Comparison of ENCODE assay signal across 8 cellular contexts in the genomic region with DNA sequence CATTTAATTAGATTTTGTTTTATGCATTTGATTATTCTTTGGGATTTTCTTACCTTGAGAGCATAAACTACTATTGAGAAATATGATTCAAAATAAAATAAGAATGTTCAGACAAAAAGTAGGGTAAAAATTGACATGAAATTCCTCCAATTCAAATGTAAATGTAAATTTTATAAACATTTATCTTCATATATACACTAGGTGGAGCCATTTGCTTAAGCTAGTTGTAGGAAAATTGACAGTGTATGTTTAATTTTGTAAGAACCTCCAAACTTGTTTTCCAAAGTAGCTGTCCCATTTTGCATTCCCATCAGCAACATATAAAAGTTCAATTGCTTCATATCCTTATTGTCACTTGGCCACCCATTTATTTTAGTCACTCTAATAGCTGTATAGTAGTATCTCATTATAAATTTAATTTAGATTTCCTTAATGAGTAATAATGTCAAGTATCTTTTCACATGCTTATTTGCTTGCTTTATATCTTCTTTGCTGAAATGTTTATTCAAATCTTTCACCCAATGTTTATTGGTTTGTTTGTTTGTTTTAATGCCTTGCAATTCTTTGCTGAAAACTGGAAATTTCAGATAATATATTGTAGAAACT. TPM values are rescaled to one million over a fixed set of nuclear protein-coding genes. Genes with fewer than 3 reads are reported as not detected.
DNase-seq lines count a peak whose midpoint lies in the region; ATAC-seq and TF ChIP-seq lines count a peak whose summit lies in the region.

No MANE protein-coding gene starts in this region.

- H3K4me3 Mint-ChIP-seq in GM23338: no peak overlapping the region

- H3K4me3 ChIP-seq in GM23248: no peak overlapping the region
- no peak overlapping the region for H3K4me3 ChIP-seq in Panc1 (ENCODE audit: low read depth in 2 of 2, low read length in 2 of 2)
- H3K4me3 ChIP-seq in testis: no peak overlapping the region
- no peak overlapping the region for H3K4me3 ChIP-seq in GM23338

- H3K4me1 ChIP-seq in GM23248 (ENCODE audit: insufficient read depth) (no peaks in the 10 kb centered on the region), Panc1 (ENCODE audit: control insufficient read depth, insufficient read depth, low read length) (no peaks in the 10 kb centered on the region), foreskin keratinocyte (no peaks in the 10 kb centered on the region), testis (no peaks in the 10 kb centered on the region), GM23338 (ENCODE audit: insufficient read depth) (no peaks in the 10 kb centered on the region)

- H3K9me2 ChIP-seq in GM23248 (ENCODE audit: insufficient read depth): no peaks in the 10 kb centered on the region
- H3K9me2 ChIP-seq in GM23338 (ENCODE audit: insufficient read depth): no peaks in the 10 kb centered on the region

- H3K27me3 Mint-ChIP-seq in GM23338 (ENCODE audit: insufficient read depth, low read depth, poor library complexity): no peaks in the 10 kb centered on the region

- POLR2A ChIA-PET in Panc1 (lab: Charles Lee): no interaction called here

- H3K27me3 ChIP-seq in GM23248 (replicated peaks; ENCODE audit: insufficient read depth) (no peaks in the 10 kb centered on the region), Panc1 (ENCODE audit: control insufficient read depth, insufficient read depth, low read length) (no peaks in the 10 kb centered on the region; the same call in 1 of the 2 replicates), foreskin keratinocyte (peaks cover 8% of the 10 kb centered on the region), testis (no peaks in the 10 kb centered on the region), GM23338 (ENCODE audit: insufficient read depth) (no peaks in the 10 kb centered on the region)

- intact Hi-C loops in Panc1 (cut with micrococcal nuclease; ENCODE audit: unreplicated experiment): loop anchor here (5.0 kb wide), 1 partner anchor 506 kb away; no protein-coding TSS in a partner anchor
- intact Hi-C loops in testis (cut with DNase I; ENCODE audit: low total_unique reads): no loop called here

- no peaks in the 10 kb centered on the region for H4K20me1 ChIP-seq in GM23248 (ENCODE audit: insufficient read depth)
- H4K20me1 ChIP-seq in GM23338 (replicated peaks; ENCODE audit: insufficient read depth): no peaks in the 10 kb centered on the region

- in situ Hi-C loops in GM23248 (cut with MboI): no loop called here
- in situ Hi-C loops in Panc1 (cut with HindIII; ENCODE audit: low pct_unique_long_range_greater_than_20kb, low sequenced_read_pairs): no loop called here

- H3K36me3 ChIP-seq in GM23248 (ENCODE audit: low read depth) (no peaks in the 10 kb centered on the region), Panc1 (ENCODE audit: control insufficient read depth, insufficient read depth, low read length) (no peaks in the 10 kb centered on the region), testis (ENCODE audit: low read depth, missing control alignments) (no peaks in the 10 kb centered on the region), GM23338 (ENCODE audit: insufficient read depth) (no peaks in the 10 kb centered on the region)

- H3K4me2 ChIP-seq in GM23248 (ENCODE audit: unreplicated experiment) (no peak overlapping the region), GM23338 (no peak overlapping the region)

- CTCF ChIA-PET in Panc1 (lab: Charles Lee): no interaction called here

- H3K4me1 Mint-ChIP-seq in GM23338: peaks cover 6% of the 10 kb centered on the region; the same call in 2 of the 3 replicates

- no peaks in the 10 kb centered on the region for H3K36me3 Mint-ChIP-seq in GM23338 (ENCODE audit: low read depth)

- DNase-seq in AML-193 (lab: John Stamatoyannopoulos, UW) (peak; percentile 43 to 58), GM23248 (peak; percentile 67), Panc1 (ENCODE audit: low read depth, low spot score) (no peak), foreskin keratinocyte (no peak), testis (no peak), GM23338 (ENCODE audit: low spot score) (no peak)

- no peaks in the 10 kb centered on the region for H3K9me3 ChIP-seq in GM23248 (ENCODE audit: low read depth)
- no peaks in the 10 kb centered on the region for H3K9me3 ChIP-seq in Panc1 (ENCODE audit: control insufficient read depth, insufficient read depth, low read depth, low read length)
- H3K9me3 ChIP-seq in testis: no peaks in the 10 kb centered on the region

- TF ChIP-seq POLR2A in testis (IDR thresholded peaks at IDR 0.05): no peak

- no peak overlapping the region for H3K27ac ChIP-seq in GM23248
- no peak overlapping the region for H3K27ac ChIP-seq in Panc1 (ENCODE audit: low read length)
- H3K27ac ChIP-seq in foreskin keratinocyte: no peak overlapping the region
- H3K27ac ChIP-seq in testis: no peak overlapping the region
- H3K27ac ChIP-seq in GM23338 (ENCODE audit: low read depth): no peak overlapping the region

- H3K79me2 ChIP-seq in GM23248 (ENCODE audit: insufficient read depth): no peaks in the 10 kb centered on the region
- H3K79me2 ChIP-seq in GM23338 (replicated peaks; ENCODE audit: insufficient read depth): no peaks in the 10 kb centered on the region

- H2AFZ ChIP-seq in GM23248 (no peak overlapping the region), GM23338 (no peak overlapping the region)

- no TSS peak for BruUV-seq in Panc1 (replicated peaks; lab: Mats Ljungman, UMichigan)

- ATAC-seq in Panc1: no peak
- ATAC-seq in foreskin keratinocyte: no peak
- no peak for ATAC-seq in GM18511 (IDR thresholded peaks at IDR 0.05; ENCODE audit: unreplicated experiment)
- no peak for ATAC-seq in GM18907 (IDR thresholded peaks at IDR 0.05; ENCODE audit: unreplicated experiment)
- ATAC-seq in GM23338: no peak

- H3K9me3 Mint-ChIP-seq in GM23338: no peaks in the 10 kb centered on the region

- H3F3A ChIP-seq in GM23248 (ENCODE audit: insufficient read depth) (no peaks in the 10 kb centered on the region), GM23338 (replicated peaks; ENCODE audit: low read depth) (no peaks in the 10 kb centered on the region)

- TF ChIP-seq CTCF in Panc1 (IDR thresholded peaks at IDR 0.05): peak; percentile 49; the same call in 1 of the 2 replicates
- TF ChIP-seq CTCF in foreskin keratinocyte (conservative IDR thresholded peaks at IDR 0.05): peak; percentile 64
- peak in 1 of 3 experiments; percentile 27 for TF ChIP-seq CTCF in testis (IDR thresholded peaks at IDR 0.05)
- peak in 1 of 2 experiments; percentile 26; a peak in 1 of 4 replicates for TF ChIP-seq CTCF in GM23338 (conservative IDR thresholded peaks at IDR 0.05; ENCODE audit: low read depth in 2 of 2)

- H3K27ac Mint-ChIP-seq in GM23338: no peak overlapping the region

- H3K9ac ChIP-seq in GM23248: no peak overlapping the region

TF ChIP-seq in GM23338, 12 proteins besides CTCF, POLR2A, EP300 and RAD21 (continues in another document):
- TF ChIP-seq, protein P1, sequence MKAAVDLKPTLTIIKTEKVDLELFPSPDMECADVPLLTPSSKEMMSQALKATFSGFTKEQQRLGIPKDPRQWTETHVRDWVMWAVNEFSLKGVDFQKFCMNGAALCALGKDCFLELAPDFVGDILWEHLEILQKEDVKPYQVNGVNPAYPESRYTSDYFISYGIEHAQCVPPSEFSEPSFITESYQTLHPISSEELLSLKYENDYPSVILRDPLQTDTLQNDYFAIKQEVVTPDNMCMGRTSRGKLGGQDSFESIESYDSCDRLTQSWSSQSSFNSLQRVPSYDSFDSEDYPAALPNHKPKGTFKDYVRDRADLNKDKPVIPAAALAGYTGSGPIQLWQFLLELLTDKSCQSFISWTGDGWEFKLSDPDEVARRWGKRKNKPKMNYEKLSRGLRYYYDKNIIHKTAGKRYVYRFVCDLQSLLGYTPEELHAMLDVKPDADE (IDR thresholded peaks at IDR 0.05): no peak
- TF ChIP-seq EZH2 (IDR thresholded peaks at IDR 0.05; ENCODE audit: low read depth, unreplicated experiment) (no peak), ZNF114 (CRISPR knock-in tag; IDR thresholded peaks at IDR 0.05) (no peak), NANOG (IDR thresholded peaks at IDR 0.05; ENCODE audit: borderline replicate concordance) (no peak), STAT1 (IDR thresholded peaks at IDR 0.05; ENCODE audit: unreplicated experiment) (no peak), CREB1 (CRISPR knock-in tag; IDR thresholded peaks at IDR 0.05; ENCODE audit: low read depth) (no peak), EZH2phosphoT487 (IDR thresholded peaks at IDR 0.05; ENCODE audit: unreplicated experiment) (no peak), POLR2AphosphoS5 (IDR thresholded peaks at IDR 0.05; ENCODE audit: low read depth) (no peak)
- TF ChIP-seq, protein P2, sequence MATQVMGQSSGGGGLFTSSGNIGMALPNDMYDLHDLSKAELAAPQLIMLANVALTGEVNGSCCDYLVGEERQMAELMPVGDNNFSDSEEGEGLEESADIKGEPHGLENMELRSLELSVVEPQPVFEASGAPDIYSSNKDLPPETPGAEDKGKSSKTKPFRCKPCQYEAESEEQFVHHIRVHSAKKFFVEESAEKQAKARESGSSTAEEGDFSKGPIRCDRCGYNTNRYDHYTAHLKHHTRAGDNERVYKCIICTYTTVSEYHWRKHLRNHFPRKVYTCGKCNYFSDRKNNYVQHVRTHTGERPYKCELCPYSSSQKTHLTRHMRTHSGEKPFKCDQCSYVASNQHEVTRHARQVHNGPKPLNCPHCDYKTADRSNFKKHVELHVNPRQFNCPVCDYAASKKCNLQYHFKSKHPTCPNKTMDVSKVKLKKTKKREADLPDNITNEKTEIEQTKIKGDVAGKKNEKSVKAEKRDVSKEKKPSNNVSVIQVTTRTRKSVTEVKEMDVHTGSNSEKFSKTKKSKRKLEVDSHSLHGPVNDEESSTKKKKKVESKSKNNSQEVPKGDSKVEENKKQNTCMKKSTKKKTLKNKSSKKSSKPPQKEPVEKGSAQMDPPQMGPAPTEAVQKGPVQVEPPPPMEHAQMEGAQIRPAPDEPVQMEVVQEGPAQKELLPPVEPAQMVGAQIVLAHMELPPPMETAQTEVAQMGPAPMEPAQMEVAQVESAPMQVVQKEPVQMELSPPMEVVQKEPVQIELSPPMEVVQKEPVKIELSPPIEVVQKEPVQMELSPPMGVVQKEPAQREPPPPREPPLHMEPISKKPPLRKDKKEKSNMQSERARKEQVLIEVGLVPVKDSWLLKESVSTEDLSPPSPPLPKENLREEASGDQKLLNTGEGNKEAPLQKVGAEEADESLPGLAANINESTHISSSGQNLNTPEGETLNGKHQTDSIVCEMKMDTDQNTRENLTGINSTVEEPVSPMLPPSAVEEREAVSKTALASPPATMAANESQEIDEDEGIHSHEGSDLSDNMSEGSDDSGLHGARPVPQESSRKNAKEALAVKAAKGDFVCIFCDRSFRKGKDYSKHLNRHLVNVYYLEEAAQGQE (IDR thresholded peaks at IDR 0.05; ENCODE audit: unreplicated experiment): no peak

RNA-seq across cellular contexts. Expression of a gene that starts 37.6 kb away (rescaled TPM):
- not detected in 2 replicates for total RNA-seq in GM23248 (2014; rRNA removed; shearing (Covaris generic))
- not detected in 2 replicates for polyA plus RNA-seq in GM23248 (2016; fragmentation: Nextera tagmentation; extraction: Ambion mirVana)
- total RNA-seq in Panc1 (2021; ENCODE audit: unreplicated experiment): not detected
- polyA plus RNA-seq in Panc1 (2012; ENCODE audit: insufficient read length): not detected
- total RNA-seq in foreskin keratinocyte: not detected in 2 replicates
- polyA plus RNA-seq in foreskin keratinocyte: not detected in 2 replicates
- 10 to 100 TPM; 20.4 to 30.1 TPM for total RNA-seq in testis
- polyA plus RNA-seq in testis (ENCODE audit: insufficient read depth, low read depth, low replicate concordance): 78.0 TPM
- total RNA-seq in GM23338 (2014; rRNA removed; shearing (Covaris generic)): 3.1 TPM in 1 of 2 replicates, not detected in the other
- 0.34 and 1.0 TPM in 2 replicates for polyA plus RNA-seq in GM23338 (2016; fragmentation: Nextera tagmentation; extraction: Ambion mirVana)

Comparison
In these comparisons a context has a peak if more than half of its experiments do, and no peak if none do; other contexts are left out.
1. DNase-seq: peak in AML-193 (2 of 2) and GM23248 (single experiment); none in Panc1 (single experiment), foreskin keratinocyte (0 of 2), testis (single experiment) and GM23338 (single experiment).